ENCODE assay signal across 1 cellular context in the genomic region with DNA sequence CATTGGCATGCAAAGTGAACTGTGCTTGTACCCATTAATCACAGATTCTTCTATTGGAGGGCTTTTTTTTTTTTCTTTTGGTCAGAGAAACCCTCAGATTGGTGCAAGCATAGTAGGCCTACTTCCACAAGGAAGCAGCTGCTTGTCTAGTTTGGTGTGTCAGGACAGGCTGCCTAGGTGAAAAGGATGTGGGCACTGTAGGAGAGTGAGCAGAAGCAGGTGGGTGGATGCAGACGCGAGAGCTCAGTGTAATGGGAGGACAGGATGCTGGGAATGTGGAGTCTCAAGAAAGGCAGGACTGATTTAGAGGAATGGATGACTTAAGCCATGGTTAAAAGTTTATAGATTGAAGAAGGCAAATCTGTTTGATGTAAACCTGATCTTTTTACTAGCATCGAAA.
TF ChIP-seq lines count a peak whose summit lies in the region.

No MANE protein-coding gene starts in this region.

TF ChIP-seq in H1, 55 proteins besides CTCF, POLR2A, EP300 and RAD21:
- TF ChIP-seq, protein P1, sequence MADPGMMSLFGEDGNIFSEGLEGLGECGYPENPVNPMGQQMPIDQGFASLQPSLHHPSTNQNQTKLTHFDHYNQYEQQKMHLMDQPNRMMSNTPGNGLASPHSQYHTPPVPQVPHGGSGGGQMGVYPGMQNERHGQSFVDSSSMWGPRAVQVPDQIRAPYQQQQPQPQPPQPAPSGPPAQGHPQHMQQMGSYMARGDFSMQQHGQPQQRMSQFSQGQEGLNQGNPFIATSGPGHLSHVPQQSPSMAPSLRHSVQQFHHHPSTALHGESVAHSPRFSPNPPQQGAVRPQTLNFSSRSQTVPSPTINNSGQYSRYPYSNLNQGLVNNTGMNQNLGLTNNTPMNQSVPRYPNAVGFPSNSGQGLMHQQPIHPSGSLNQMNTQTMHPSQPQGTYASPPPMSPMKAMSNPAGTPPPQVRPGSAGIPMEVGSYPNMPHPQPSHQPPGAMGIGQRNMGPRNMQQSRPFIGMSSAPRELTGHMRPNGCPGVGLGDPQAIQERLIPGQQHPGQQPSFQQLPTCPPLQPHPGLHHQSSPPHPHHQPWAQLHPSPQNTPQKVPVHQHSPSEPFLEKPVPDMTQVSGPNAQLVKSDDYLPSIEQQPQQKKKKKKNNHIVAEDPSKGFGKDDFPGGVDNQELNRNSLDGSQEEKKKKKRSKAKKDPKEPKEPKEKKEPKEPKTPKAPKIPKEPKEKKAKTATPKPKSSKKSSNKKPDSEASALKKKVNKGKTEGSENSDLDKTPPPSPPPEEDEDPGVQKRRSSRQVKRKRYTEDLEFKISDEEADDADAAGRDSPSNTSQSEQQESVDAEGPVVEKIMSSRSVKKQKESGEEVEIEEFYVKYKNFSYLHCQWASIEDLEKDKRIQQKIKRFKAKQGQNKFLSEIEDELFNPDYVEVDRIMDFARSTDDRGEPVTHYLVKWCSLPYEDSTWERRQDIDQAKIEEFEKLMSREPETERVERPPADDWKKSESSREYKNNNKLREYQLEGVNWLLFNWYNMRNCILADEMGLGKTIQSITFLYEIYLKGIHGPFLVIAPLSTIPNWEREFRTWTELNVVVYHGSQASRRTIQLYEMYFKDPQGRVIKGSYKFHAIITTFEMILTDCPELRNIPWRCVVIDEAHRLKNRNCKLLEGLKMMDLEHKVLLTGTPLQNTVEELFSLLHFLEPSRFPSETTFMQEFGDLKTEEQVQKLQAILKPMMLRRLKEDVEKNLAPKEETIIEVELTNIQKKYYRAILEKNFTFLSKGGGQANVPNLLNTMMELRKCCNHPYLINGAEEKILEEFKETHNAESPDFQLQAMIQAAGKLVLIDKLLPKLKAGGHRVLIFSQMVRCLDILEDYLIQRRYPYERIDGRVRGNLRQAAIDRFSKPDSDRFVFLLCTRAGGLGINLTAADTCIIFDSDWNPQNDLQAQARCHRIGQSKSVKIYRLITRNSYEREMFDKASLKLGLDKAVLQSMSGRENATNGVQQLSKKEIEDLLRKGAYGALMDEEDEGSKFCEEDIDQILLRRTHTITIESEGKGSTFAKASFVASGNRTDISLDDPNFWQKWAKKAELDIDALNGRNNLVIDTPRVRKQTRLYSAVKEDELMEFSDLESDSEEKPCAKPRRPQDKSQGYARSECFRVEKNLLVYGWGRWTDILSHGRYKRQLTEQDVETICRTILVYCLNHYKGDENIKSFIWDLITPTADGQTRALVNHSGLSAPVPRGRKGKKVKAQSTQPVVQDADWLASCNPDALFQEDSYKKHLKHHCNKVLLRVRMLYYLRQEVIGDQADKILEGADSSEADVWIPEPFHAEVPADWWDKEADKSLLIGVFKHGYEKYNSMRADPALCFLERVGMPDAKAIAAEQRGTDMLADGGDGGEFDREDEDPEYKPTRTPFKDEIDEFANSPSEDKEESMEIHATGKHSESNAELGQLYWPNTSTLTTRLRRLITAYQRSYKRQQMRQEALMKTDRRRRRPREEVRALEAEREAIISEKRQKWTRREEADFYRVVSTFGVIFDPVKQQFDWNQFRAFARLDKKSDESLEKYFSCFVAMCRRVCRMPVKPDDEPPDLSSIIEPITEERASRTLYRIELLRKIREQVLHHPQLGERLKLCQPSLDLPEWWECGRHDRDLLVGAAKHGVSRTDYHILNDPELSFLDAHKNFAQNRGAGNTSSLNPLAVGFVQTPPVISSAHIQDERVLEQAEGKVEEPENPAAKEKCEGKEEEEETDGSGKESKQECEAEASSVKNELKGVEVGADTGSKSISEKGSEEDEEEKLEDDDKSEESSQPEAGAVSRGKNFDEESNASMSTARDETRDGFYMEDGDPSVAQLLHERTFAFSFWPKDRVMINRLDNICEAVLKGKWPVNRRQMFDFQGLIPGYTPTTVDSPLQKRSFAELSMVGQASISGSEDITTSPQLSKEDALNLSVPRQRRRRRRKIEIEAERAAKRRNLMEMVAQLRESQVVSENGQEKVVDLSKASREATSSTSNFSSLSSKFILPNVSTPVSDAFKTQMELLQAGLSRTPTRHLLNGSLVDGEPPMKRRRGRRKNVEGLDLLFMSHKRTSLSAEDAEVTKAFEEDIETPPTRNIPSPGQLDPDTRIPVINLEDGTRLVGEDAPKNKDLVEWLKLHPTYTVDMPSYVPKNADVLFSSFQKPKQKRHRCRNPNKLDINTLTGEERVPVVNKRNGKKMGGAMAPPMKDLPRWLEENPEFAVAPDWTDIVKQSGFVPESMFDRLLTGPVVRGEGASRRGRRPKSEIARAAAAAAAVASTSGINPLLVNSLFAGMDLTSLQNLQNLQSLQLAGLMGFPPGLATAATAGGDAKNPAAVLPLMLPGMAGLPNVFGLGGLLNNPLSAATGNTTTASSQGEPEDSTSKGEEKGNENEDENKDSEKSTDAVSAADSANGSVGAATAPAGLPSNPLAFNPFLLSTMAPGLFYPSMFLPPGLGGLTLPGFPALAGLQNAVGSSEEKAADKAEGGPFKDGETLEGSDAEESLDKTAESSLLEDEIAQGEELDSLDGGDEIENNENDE (IDR thresholded peaks at IDR 0.05; ENCODE audit: insufficient replicate concordance, low read length) = no peak
- TF ChIP-seq SIX5 (IDR thresholded peaks at IDR 0.05; ENCODE audit: low read depth, low read length) (no peak), HDAC2 (IDR thresholded peaks at IDR 0.05; ENCODE audit: borderline replicate concordance in 1 of 2, low read depth in 2 of 2, low read length in 2 of 2) (no peak), EZH2 (IDR thresholded peaks at IDR 0.05; ENCODE audit: low read depth, low read length, severe bottlenecking) (no peak), YY1 (IDR thresholded peaks at IDR 0.05; ENCODE audit: low read depth, low read length) (no peak), CEBPB (IDR thresholded peaks at IDR 0.05; ENCODE audit: low read depth, low read length) (no peak), TCF12 (IDR thresholded peaks at IDR 0.05; ENCODE audit: low read depth, low read length) (no peak), CTBP2 (IDR thresholded peaks at IDR 0.05; ENCODE audit: borderline replicate concordance, insufficient read depth, insufficient read length, low read length) (no peak), SP1 (IDR thresholded peaks at IDR 0.05; ENCODE audit: low read depth, low read length) (no peak), SP2 (IDR thresholded peaks at IDR 0.05; ENCODE audit: low read length) (no peak), MAFK (IDR thresholded peaks at IDR 0.05; ENCODE audit: low read depth, low read length) (no peak), TEAD4 (IDR thresholded peaks at IDR 0.05; ENCODE audit: low read depth, low read length) (no peak), CBX8 (IDR thresholded peaks at IDR 0.05; ENCODE audit: borderline replicate concordance, low read depth, low read length) (no peak), HDAC6 (IDR thresholded peaks at IDR 0.05; ENCODE audit: low read depth, low read length) (no peak), CHD2 (IDR thresholded peaks at IDR 0.05; ENCODE audit: low read length) (no peak), KDM4A (IDR thresholded peaks at IDR 0.05; ENCODE audit: low read depth, low read length, severe bottlenecking) (no peak), RNF2 (IDR thresholded peaks at IDR 0.05; ENCODE audit: borderline replicate concordance, low read depth, low read length, missing control alignments, poor library complexity, severe bottlenecking) (no peak), SP4 (IDR thresholded peaks at IDR 0.05; ENCODE audit: low read length) (no peak)
- TF ChIP-seq, protein P2, sequence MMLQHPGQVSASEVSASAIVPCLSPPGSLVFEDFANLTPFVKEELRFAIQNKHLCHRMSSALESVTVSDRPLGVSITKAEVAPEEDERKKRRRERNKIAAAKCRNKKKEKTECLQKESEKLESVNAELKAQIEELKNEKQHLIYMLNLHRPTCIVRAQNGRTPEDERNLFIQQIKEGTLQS (IDR thresholded peaks at IDR 0.05; ENCODE audit: insufficient read depth, low read depth, low read length) = no peak
TF ChIP-seq in H1: peak in this region for 0.
